ENCODE assay signal across 8 cellular contexts in the genomic region with DNA sequence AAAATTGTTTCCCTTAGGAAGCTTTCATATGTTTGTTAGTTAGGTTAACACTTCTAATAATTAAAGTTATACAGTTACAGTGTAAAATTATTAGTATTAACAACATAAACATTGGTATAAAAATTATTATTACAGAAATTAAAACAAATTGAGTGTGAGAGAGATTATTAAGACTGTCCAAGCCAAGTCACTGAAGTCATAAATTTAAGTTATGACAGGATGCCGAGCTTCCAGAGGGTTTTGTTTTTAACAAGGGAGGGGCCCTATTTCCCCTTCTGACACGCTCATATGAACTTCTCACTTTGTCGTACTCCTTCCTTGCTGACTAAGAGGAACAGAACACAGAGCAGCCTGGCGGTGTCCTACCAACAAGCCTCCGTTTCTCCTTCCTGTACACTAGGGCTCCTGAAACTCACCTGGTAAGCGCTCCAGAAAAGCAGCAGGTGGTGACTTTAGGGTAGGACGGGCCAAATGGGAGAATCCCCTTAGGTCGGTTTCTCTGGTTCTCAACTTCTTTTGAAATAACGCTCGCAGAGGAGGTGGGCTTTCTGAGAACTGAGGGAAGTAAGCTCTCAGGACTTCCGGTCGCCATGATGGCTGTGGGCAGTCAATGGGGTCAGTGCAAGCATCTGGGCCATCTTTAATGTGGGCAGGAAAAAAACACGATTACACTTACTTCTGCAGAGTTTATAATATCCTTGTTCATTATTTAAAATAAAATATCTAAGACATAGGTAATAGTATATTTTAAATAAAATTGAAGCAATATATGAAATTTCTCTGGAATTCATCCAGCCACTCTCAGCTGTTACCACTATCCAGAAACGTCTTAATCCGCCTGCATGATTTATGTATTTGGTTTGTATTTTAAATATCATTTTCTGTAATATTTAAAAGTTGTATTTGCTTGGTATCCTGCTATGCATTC. TPM values are rescaled to one million over a fixed set of nuclear protein-coding genes. Genes with fewer than 3 reads are reported as not detected.
DNase-seq lines count a peak whose midpoint lies in the region; ATAC-seq, FAIRE-seq and TF ChIP-seq lines count a peak whose summit lies in the region.

A gene with protein sequence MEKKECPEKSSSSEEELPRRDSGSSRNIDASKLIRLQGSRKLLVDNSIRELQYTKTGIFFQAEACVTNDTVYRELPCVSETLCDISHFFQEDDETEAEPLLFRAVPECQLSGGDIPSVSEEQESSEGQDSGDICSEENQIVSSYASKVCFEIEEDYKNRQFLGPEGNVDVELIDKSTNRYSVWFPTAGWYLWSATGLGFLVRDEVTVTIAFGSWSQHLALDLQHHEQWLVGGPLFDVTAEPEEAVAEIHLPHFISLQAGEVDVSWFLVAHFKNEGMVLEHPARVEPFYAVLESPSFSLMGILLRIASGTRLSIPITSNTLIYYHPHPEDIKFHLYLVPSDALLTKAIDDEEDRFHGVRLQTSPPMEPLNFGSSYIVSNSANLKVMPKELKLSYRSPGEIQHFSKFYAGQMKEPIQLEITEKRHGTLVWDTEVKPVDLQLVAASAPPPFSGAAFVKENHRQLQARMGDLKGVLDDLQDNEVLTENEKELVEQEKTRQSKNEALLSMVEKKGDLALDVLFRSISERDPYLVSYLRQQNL (minus strand): TSS at position 537 of the 928 bp plus-strand sequence. CDS start 14,892 bp downstream, outside the sequence.

- dilution Hi-C loops in endothelial cell of umbilical vein (cut with MboI; ENCODE audit: extremely low pct_ligation_motif_present, low sequenced_read_pairs), result no loop called here

- TSS peak; percentile 45 for BruUV-seq in endothelial cell of umbilical vein (replicated peaks; lab: Mats Ljungman, UMichigan)

- WGBS in HUES64, result 13% methylated on average over 12 of the region's 15 CpGs

- H3K9me3 ChIP-seq in CD4-positive, alpha-beta T cell (ENCODE audit: control insufficient read depth, low read length), result no peaks in the 10 kb centered on the region
- H3K9me3 ChIP-seq in HUES64 (ENCODE audit: insufficient read depth, low read depth, low read length) (peaks cover 7% of the 10 kb centered on the region; the same call in 1 of the 2 replicates), OCI-LY3 (ENCODE audit: insufficient read depth, low read length) (no peaks in the 10 kb centered on the region), endothelial cell of umbilical vein (replicated peaks; ENCODE audit: control insufficient read depth, insufficient read depth, low read length) (no peaks in the 10 kb centered on the region)

- H3K4me1 Mint-ChIP-seq in CD4-positive, alpha-beta T cell (ENCODE audit: low read depth), result peaks cover 81% of the 10 kb centered on the region
- H3K4me1 Mint-ChIP-seq in mesothelial cell of epicardium, result peaks cover 19% of the 10 kb centered on the region

- H2AFZ ChIP-seq in OCI-LY3 (ENCODE audit: low read depth, low read length), result peak within 1 kb of the TSS; percentile 96
- H2AFZ ChIP-seq in endothelial cell of umbilical vein (ENCODE audit: low read depth, low read length), result peak within 1 kb of the TSS; percentile 14

- DNase-seq in CD4-positive, alpha-beta T cell, result peak; percentile 61 to 77 (median 70)
- peak; percentile 69 for DNase-seq in activated CD8-positive, alpha-beta memory T cell treated with anti-CD3 and anti-CD28 coated beads, Interleukin-2, amount 50 U/mL, for 4 hours
- DNase-seq in endothelial cell of umbilical vein (ENCODE audit: low read depth, low spot score) (peak; percentile 94), mesothelial cell of epicardium (ENCODE audit: low spot score in 2 of 2, unreplicated experiment in 2 of 2) (peak; percentile 46 to 67)
- DNase-seq in stimulated activated CD8-positive, alpha-beta memory T cell treated with anti-CD3 and anti-CD28 coated beads, Interleukin-15, amount 100 ng/mL, for 4 hours (ENCODE audit: low read depth in 2 of 2), result peak; percentile 59 to 67

- CTCF ChIA-PET in CD4-positive, alpha-beta T cell (lab: Charles Lee), result interaction anchor here (0.8 to 1.6 kb wide), 6 partner anchors 9 to 103 kb away, joined by 3 to 9 read pairs (median 3); no protein-coding TSS in a partner anchor
- CTCF ChIA-PET in endothelial cell of umbilical vein (lab: Charles Lee), result interaction anchor here (0.6 to 1.6 kb wide), 6 partner anchors 11 to 101 kb away, joined by 3 to 9 read pairs (median 4); no protein-coding TSS in a partner anchor

- peaks cover 33% of the 10 kb centered on the region for H3K36me3 Mint-ChIP-seq in CD4-positive, alpha-beta T cell (ENCODE audit: low read depth)
- no peaks in the 10 kb centered on the region for H3K36me3 Mint-ChIP-seq in mesothelial cell of epicardium

- H3K79me2 ChIP-seq in OCI-LY3 (ENCODE audit: low read length) (peaks cover 27% of the 10 kb centered on the region), endothelial cell of umbilical vein (ENCODE audit: control insufficient read depth, insufficient read depth, low read length) (peaks cover 22% of the 10 kb centered on the region)

- H4K20me1 ChIP-seq in OCI-LY3 (ENCODE audit: insufficient read depth, low read length) (no peaks in the 10 kb centered on the region), endothelial cell of umbilical vein (replicated peaks; ENCODE audit: control insufficient read depth, extremely low read depth, insufficient read depth, low read length) (no peaks in the 10 kb centered on the region)

- peak within 1 kb of the TSS; percentile 89 for H3K4me3 ChIP-seq in HUES64 (ENCODE audit: low read length)
- peak within 1 kb of the TSS; percentile 94 for H3K4me3 ChIP-seq in OCI-LY3 (ENCODE audit: low read length)
- peak within 1 kb of the TSS; percentile 32 to 81 (median 72) for H3K4me3 ChIP-seq in endothelial cell of umbilical vein (replicated peaks in 1 of 3; ENCODE audit: insufficient read depth in 1 of 3, low read depth in 1 of 3, low read length in 3 of 3)

- peak; percentile 93 for TF ChIP-seq POLR2A in endothelial cell of umbilical vein (IDR thresholded peaks at IDR 0.05; ENCODE audit: low read depth, low read length)

- H3K36me3 ChIP-seq in HUES64 (ENCODE audit: insufficient read depth, low read length) (no peaks in the 10 kb centered on the region), OCI-LY3 (replicated peaks; ENCODE audit: low read depth, low read length) (no peaks in the 10 kb centered on the region), endothelial cell of umbilical vein (ENCODE audit: control insufficient read depth in 2 of 2, extremely low read depth in 1 of 2, insufficient read depth in 2 of 2, low read length in 2 of 2) (no peaks in the 10 kb centered on the region)

- POLR2A ChIA-PET in CD4-positive, alpha-beta T cell (lab: Charles Lee), result interaction anchor here (0.6 to 2.5 kb wide), 19 partner anchors 10 to 1143 kb away, joined by 3 to 37 read pairs (median 4); a partner anchor contains a TSS
- POLR2A ChIA-PET in endothelial cell of umbilical vein (lab: Charles Lee), result interaction anchor here (0.5 to 1.0 kb wide), 4 partner anchors 48 to 1422 kb away, joined by 3 to 4 read pairs (median 4); no protein-coding TSS in a partner anchor

- peak; percentile 88 for ATAC-seq in CD4-positive, alpha-beta T cell (ENCODE audit: poor library complexity)
- ATAC-seq in GM19467 (IDR thresholded peaks at IDR 0.05; ENCODE audit: unreplicated experiment), result peak; percentile 50

- no peak for TF ChIP-seq CTCF in CD4-positive, alpha-beta T cell (IDR thresholded peaks at IDR 0.05)
- no peak for TF ChIP-seq CTCF in OCI-LY3 (IDR thresholded peaks at IDR 0.05; ENCODE audit: low read depth, low read length)
- TF ChIP-seq CTCF in endothelial cell of umbilical vein (IDR thresholded peaks at IDR 0.05; ENCODE audit: extremely low read depth in 1 of 2, insufficient read depth in 1 of 2, low read depth in 1 of 2, low read length in 2 of 2), result no peak
- no peak for TF ChIP-seq CTCF in mesothelial cell of epicardium (IDR thresholded peaks at IDR 0.05; ENCODE audit: unreplicated experiment)

- no peaks in the 10 kb centered on the region for H3K9me3 Mint-ChIP-seq in CD4-positive, alpha-beta T cell
- no peaks in the 10 kb centered on the region for H3K9me3 Mint-ChIP-seq in mesothelial cell of epicardium

- H3K27ac ChIP-seq in CD4-positive, alpha-beta T cell (ENCODE audit: low read depth, low read length), result peak within 1 kb of the TSS; percentile 89
- H3K27ac ChIP-seq in HUES64 (ENCODE audit: low read depth, low read length) (peak within 1 kb of the TSS; percentile 86), OCI-LY3 (ENCODE audit: low read length) (peak within 1 kb of the TSS; percentile 95), endothelial cell of umbilical vein (ENCODE audit: insufficient read depth, low read depth, low read length) (peak within 1 kb of the TSS; percentile 92)

- H3K9ac ChIP-seq in HUES64 (ENCODE audit: low read depth, low read length) (peak within 1 kb of the TSS; percentile 93), OCI-LY3 (ENCODE audit: low read length) (peak within 1 kb of the TSS; percentile 96), endothelial cell of umbilical vein (replicated peaks; ENCODE audit: extremely low read depth, insufficient read depth, low read length) (peak within 1 kb of the TSS; percentile 93)

- intact Hi-C loops in CD4-positive, alpha-beta T cell (cut with DNase I, micrococcal nuclease), result loop anchor here (2.0 to 10.0 kb wide), 2 partner anchors 85 to 1409 kb away; a partner anchor contains a TSS
- intact Hi-C loops in endothelial cell of umbilical vein (cut with micrococcal nuclease), result no loop called here

- no peaks in the 10 kb centered on the region for H3K9me1 ChIP-seq in endothelial cell of umbilical vein (replicated peaks; ENCODE audit: control insufficient read depth, extremely low read depth, insufficient read depth, low read length)

- H3K27ac Mint-ChIP-seq in CD4-positive, alpha-beta T cell, result peak within 1 kb of the TSS; percentile 97
- H3K27ac Mint-ChIP-seq in mesothelial cell of epicardium, result peak within 1 kb of the TSS; percentile 99

- H3K4me1 ChIP-seq in HUES64 (ENCODE audit: insufficient read depth, low read length), result no peaks in the 10 kb centered on the region
- H3K4me1 ChIP-seq in OCI-LY3 (ENCODE audit: low read length), result peaks cover 30% of the 10 kb centered on the region
- H3K4me1 ChIP-seq in endothelial cell of umbilical vein (ENCODE audit: control insufficient read depth, extremely low read depth, insufficient read depth, low read length), result peaks cover 60% of the 10 kb centered on the region

- H3K4me2 ChIP-seq in OCI-LY3 (ENCODE audit: low read length), result peak within 1 kb of the TSS; percentile 93
- peak within 1 kb of the TSS; percentile 100 for H3K4me2 ChIP-seq in endothelial cell of umbilical vein (ENCODE audit: insufficient read depth, low read length)

- H3K27me3 Mint-ChIP-seq in CD4-positive, alpha-beta T cell, result no peaks in the 10 kb centered on the region
- no peaks in the 10 kb centered on the region for H3K27me3 Mint-ChIP-seq in mesothelial cell of epicardium (ENCODE audit: low read depth)

- FAIRE-seq in endothelial cell of umbilical vein (lab: Jason Lieb, UNC), result peak; percentile 94

- H3K4me3 Mint-ChIP-seq in CD4-positive, alpha-beta T cell, result peak within 1 kb of the TSS; percentile 93
- peak within 1 kb of the TSS; percentile 96 for H3K4me3 Mint-ChIP-seq in mesothelial cell of epicardium

- H3K27me3 ChIP-seq in CD4-positive, alpha-beta T cell (ENCODE audit: control insufficient read depth, insufficient read depth, low read length), result no peaks in the 10 kb centered on the region
- H3K27me3 ChIP-seq in HUES64 (ENCODE audit: insufficient read depth, low read length), result peaks cover 2% of the 10 kb centered on the region; the same call in 1 of the 2 replicates
- no peaks in the 10 kb centered on the region for H3K27me3 ChIP-seq in OCI-LY3 (ENCODE audit: low read depth, low read length)
- no peaks in the 10 kb centered on the region for H3K27me3 ChIP-seq in endothelial cell of umbilical vein (ENCODE audit: control insufficient read depth in 2 of 2, insufficient read depth in 2 of 2, low read length in 2 of 2)

RNA-seq across cellular contexts. Expression of the gene that starts here (rescaled TPM):
- 10 to 100 TPM; 71.1 to 73.1 TPM for total RNA-seq in CD4-positive, alpha-beta T cell
- 11.2 TPM for polyA plus RNA-seq in HUES64 (2013, experiment 1 of 2)
- polyA plus RNA-seq in HUES64 (2013, experiment 2 of 2), result 19.5 TPM
- total RNA-seq in endothelial cell of umbilical vein (123 and 156 TPM in 2 replicates), mesothelial cell of epicardium (48.7 to 51.5 TPM (median 50.0 TPM) in 3 replicates)
- polyA plus RNA-seq in endothelial cell of umbilical vein, result 57.3 and 64.6 TPM in 2 replicates
- polyA plus RNA-seq in endothelial cell of umbilical vein (2011; cell fraction: cytosol; rRNA removed), result 53.3 and 56.2 TPM in 2 replicates
- polyA plus RNA-seq in endothelial cell of umbilical vein (2011; cell fraction: nucleus; rRNA removed), result 398 and 519 TPM in 2 replicates
- polyA plus RNA-seq in endothelial cell of umbilical vein (2012), result 158 and 170 TPM in 2 replicates
- polyA minus RNA-seq in endothelial cell of umbilical vein, result 67.7 and 82.8 TPM in 2 replicates
- 4.3 TPM for polyA minus RNA-seq in endothelial cell of umbilical vein (2011; cell fraction: cytosol; rRNA and poly(A)+ RNA removed)
- polyA minus RNA-seq in endothelial cell of umbilical vein (2011; cell fraction: nucleus; rRNA and poly(A)+ RNA removed), result 143 and 242 TPM in 2 replicates

Comparison
In these comparisons a context has a peak if more than half of its experiments do, and no peak if none do; other contexts are left out.
1. Peak in every context shown above with its lines: DNase-seq, ATAC-seq, H3K4me3 ChIP-seq and H3K27ac ChIP-seq.